In genomic region chr6:53436904-53437303, GRCh38 we compare ENCODE assay signal across 1 cellular context.
TF ChIP-seq lines count a peak whose summit lies in the region.

No MANE protein-coding gene starts in this region.

TF ChIP-seq in H1, 55 proteins besides CTCF, POLR2A, EP300 and RAD21 (continued from another document):
- TF ChIP-seq GABPA (IDR thresholded peaks at IDR 0.05; ENCODE audit: borderline replicate concordance, insufficient read depth, low read length) (no peak), TAF1 (IDR thresholded peaks at IDR 0.05; ENCODE audit: low read depth, low read length) (no peak), FOSL1 (IDR thresholded peaks at IDR 0.05; ENCODE audit: insufficient read depth, low read depth, low read length) (no peak), SP2 (IDR thresholded peaks at IDR 0.05; ENCODE audit: low read length) (no peak), TEAD4 (IDR thresholded peaks at IDR 0.05; ENCODE audit: low read depth, low read length) (no peak), YY1 (IDR thresholded peaks at IDR 0.05; ENCODE audit: low read depth, low read length) (no peak)
